In genomic region chr11:86596861-86597632, GRCh38 we compare ENCODE assay signal across 14 cellular contexts.
A peak's percentile ranks its signal among the peaks of the same experiment; 100 is the strongest.
DNase-seq lines count a peak whose midpoint lies in the region; ATAC-seq, FAIRE-seq and TF ChIP-seq lines count a peak whose summit lies in the region.
"Had no signal": no experiment of that assay in that cellular context is flagged by ENCODE, and none has a peak within 500 bp of the region (broad histone marks: within the 10 kb centered on the region; RNA-seq: fewer than 3 reads in every experiment).

No MANE protein-coding gene starts in this region.

- TF ChIP-seq CTCF in endothelial cell (IDR thresholded peaks at IDR 0.05; ENCODE audit: unreplicated experiment) = no peak
- no peak for TF ChIP-seq CTCF in neural progenitor cell (IDR thresholded peaks at IDR 0.05)
- no peak for TF ChIP-seq CTCF in prostate gland (IDR thresholded peaks at IDR 0.05)

- no peak overlapping the region for H3K4me2 ChIP-seq in neural progenitor cell

- no peak overlapping the region for H2AFZ ChIP-seq in neural progenitor cell (replicated peaks)

- peaks cover 36% of the 10 kb centered on the region for H3F3A ChIP-seq in neural progenitor cell (ENCODE audit: low read depth)

- H3K27me3 Mint-ChIP-seq in endothelial cell (ENCODE audit: unreplicated experiment) = no peaks in the 10 kb centered on the region
- peaks cover 7% of the 10 kb centered on the region for H3K27me3 Mint-ChIP-seq in neural progenitor cell (ENCODE audit: insufficient read depth, low read depth)

- H3K4me1 Mint-ChIP-seq in endothelial cell (ENCODE audit: unreplicated experiment) = peaks cover 11% of the 10 kb centered on the region
- peaks cover 37% of the 10 kb centered on the region for H3K4me1 Mint-ChIP-seq in neural progenitor cell

- H3K27ac ChIP-seq in neural progenitor cell = no peak overlapping the region
- H3K27ac ChIP-seq in prostate gland = no peak overlapping the region

- no peak overlapping the region for H3K4me3 ChIP-seq in neural progenitor cell
- H3K4me3 ChIP-seq in HAP-1 = no peak overlapping the region
- H3K4me3 ChIP-seq in prostate gland = no peak overlapping the region
- H3K4me3 ChIP-seq: dorsolateral prefrontal cortex had no signal

- no peak overlapping the region for H3K9ac ChIP-seq in neural progenitor cell

- 77% methylated on average over 6 of the region's 6 CpGs for WGBS in prostate gland

- in situ Hi-C loops in G401 (cut with HindIII; ENCODE audit: low sequenced_read_pairs) (no loop called here), HAP-1 (cut with MboI; ENCODE audit: low sequenced_read_pairs) (no loop called here)

- no peak for TF ChIP-seq POLR2A in prostate gland (IDR thresholded peaks at IDR 0.05)

- H3K36me3 Mint-ChIP-seq in endothelial cell (ENCODE audit: low read depth, unreplicated experiment) = peaks cover 6% of the 10 kb centered on the region
- peaks cover 3% of the 10 kb centered on the region for H3K36me3 Mint-ChIP-seq in neural progenitor cell

- intact Hi-C loops in prostate gland (cut with DNase I) = no loop called here

- H3K4me3 Mint-ChIP-seq in endothelial cell (ENCODE audit: unreplicated experiment) = peak overlapping the region; percentile 17
- no peak overlapping the region for H3K4me3 Mint-ChIP-seq in neural progenitor cell
- H3K4me3 Mint-ChIP-seq: activated naive CD8-positive, alpha-beta T cell treated with anti-CD3 and anti-CD28 coated beads for 36 hours; CD4-positive, alpha-beta memory T cell had no signal

- H3K27ac Mint-ChIP-seq in endothelial cell (ENCODE audit: unreplicated experiment) = no peak overlapping the region
- H3K27ac Mint-ChIP-seq in neural progenitor cell = peak overlapping the region; percentile 27
- H3K27ac Mint-ChIP-seq: activated naive CD8-positive, alpha-beta T cell treated with anti-CD3 and anti-CD28 coated beads for 36 hours; CD4-positive, alpha-beta memory T cell had no signal

- no peaks in the 10 kb centered on the region for H3K36me3 ChIP-seq in neural progenitor cell
- H3K36me3 ChIP-seq in HAP-1 (replicated peaks) = no peaks in the 10 kb centered on the region
- H3K36me3 ChIP-seq in prostate gland = no peaks in the 10 kb centered on the region

- no peaks in the 10 kb centered on the region for H3K27me3 ChIP-seq in neural progenitor cell
- no peaks in the 10 kb centered on the region for H3K27me3 ChIP-seq in HAP-1 (ENCODE audit: low read depth)
- H3K27me3 ChIP-seq in prostate gland (replicated peaks; ENCODE audit: insufficient read depth) = no peaks in the 10 kb centered on the region
- H3K27me3 ChIP-seq: dorsolateral prefrontal cortex had no signal

- no peak for FAIRE-seq in HTR-8/SVneo (lab: Jason Lieb, UNC)
- FAIRE-seq: frontal cortex had no signal

- H4K20me1 ChIP-seq in neural progenitor cell (ENCODE audit: low read depth) = no peaks in the 10 kb centered on the region

- H3K9me3 Mint-ChIP-seq in endothelial cell (ENCODE audit: unreplicated experiment) (no peaks in the 10 kb centered on the region), neural progenitor cell (peaks cover 28% of the 10 kb centered on the region)

- H3K4me1 ChIP-seq in neural progenitor cell (peaks cover 40% of the 10 kb centered on the region), HAP-1 (no peaks in the 10 kb centered on the region; the same call in 1 of the 2 replicates), prostate gland (replicated peaks) (no peaks in the 10 kb centered on the region)

- peaks cover 27% of the 10 kb centered on the region for H3K79me2 ChIP-seq in neural progenitor cell (ENCODE audit: low read depth)

- H3K9me3 ChIP-seq in neural progenitor cell (ENCODE audit: low read depth) (peaks cover 6% of the 10 kb centered on the region), HAP-1 (no peaks in the 10 kb centered on the region), prostate gland (no peaks in the 10 kb centered on the region)

- DNase-seq in G401 (ENCODE audit: low spot score) = peak; percentile 41
- peak; percentile 72 for DNase-seq in NCI-H82 treated with DMSO at 0.1 percent for 48 hours (lab: John Stamatoyannopoulos, UW; ENCODE audit: unreplicated experiment)
- no peak for DNase-seq in endothelial cell (ENCODE audit: low spot score)
- DNase-seq in neural progenitor cell (ENCODE audit: low spot score) = no peak
- no peak for DNase-seq in HTR-8/SVneo (ENCODE audit: insufficient read length, low spot score)
- DNase-seq in HAP-1 (ENCODE audit: low spot score in 2 of 2) = no peak
- DNase-seq in prostate gland (ENCODE audit: low spot score) = no peak
- DNase-seq: activated naive CD8-positive, alpha-beta T cell treated with anti-CD3 and anti-CD28 coated beads for 36 hours; CD4-positive, alpha-beta memory T cell; dorsolateral prefrontal cortex; NCI-H1417 treated with DMSO at 0.1 percent for 48 hours; stimulated activated naive CD4-positive, alpha-beta T cell had no signal

- ATAC-seq in HG02571 (IDR thresholded peaks at IDR 0.05; ENCODE audit: unreplicated experiment) = no peak

Comparison
In these comparisons a context has a peak if more than half of its experiments do, and no peak if none do; other contexts are left out.
1. DNase-seq: peak in G401 (single experiment) and NCI-H82 treated with DMSO at 0.1 percent for 48 hours (single experiment); none in endothelial cell (single experiment), neural progenitor cell (single experiment), HTR-8/SVneo (single experiment), HAP-1 (0 of 2) and prostate gland (single experiment).